ENCODE assay signal across 8 cellular contexts in genomic region chr15:70099966-70100494, GRCh38. TPM values are rescaled to one million over a fixed set of nuclear protein-coding genes. Genes with fewer than 3 reads are reported as not detected.
A peak's percentile ranks its signal among the peaks of the same experiment; 100 is the strongest.
DNase-seq lines count a peak whose midpoint lies in the region; ATAC-seq and TF ChIP-seq lines count a peak whose summit lies in the region.

No MANE protein-coding gene starts in this region.

- no peaks in the 10 kb centered on the region for H3K36me3 ChIP-seq in osteoblast (ENCODE audit: insufficient read depth, low read length)

- H3K27ac ChIP-seq in osteoblast (ENCODE audit: low read depth, low read length) = peak overlapping the region; percentile 17

- no peak for TF ChIP-seq CTCF in osteoblast (IDR thresholded peaks at IDR 0.05; ENCODE audit: extremely low read depth, low read depth, low read length)

- peak overlapping the region; percentile 86 for H3K4me2 ChIP-seq in osteoblast (ENCODE audit: insufficient read depth, low read length)

- no peaks in the 10 kb centered on the region for H3K27me3 ChIP-seq in osteoblast (ENCODE audit: insufficient read depth, low read length)

- H3K79me2 ChIP-seq in osteoblast (ENCODE audit: insufficient read depth, low read length) = peaks cover 26% of the 10 kb centered on the region

- peak overlapping the region; percentile 61 for H3K4me3 ChIP-seq in osteoblast (ENCODE audit: insufficient read depth, low read length)

- H3K9me3 ChIP-seq in osteoblast (ENCODE audit: low read depth, low read length) = no peaks in the 10 kb centered on the region

- ATAC-seq in esophagus mucosa = no peak

- peaks cover 6% of the 10 kb centered on the region for H4K20me1 ChIP-seq in osteoblast (ENCODE audit: insufficient read depth, low read length)

- DNase-seq in SIG-M5 treated with dmso at 0.1 percent for 504 hours (lab: John Stamatoyannopoulos, UW; ENCODE audit: unreplicated experiment) (peak; percentile 18), SIG-M5 (lab: John Stamatoyannopoulos, UW) (no peak), RPMI8226 (peak; percentile 76), dermis blood vessel endothelial cell (peak; percentile 30), osteoblast (ENCODE audit: insufficient read length, low spot score, missing footprints) (peak; percentile 30), NCI-H2196 treated with DMSO at 0.1 percent for 48 hours (lab: John Stamatoyannopoulos, UW; ENCODE audit: unreplicated experiment) (no peak), HPDE6-E6E7 (ENCODE audit: extremely low spot score) (no peak)

- H3K4me1 ChIP-seq in osteoblast (ENCODE audit: insufficient read depth, low read length) = peaks cover 31% of the 10 kb centered on the region

- H2AFZ ChIP-seq in osteoblast (ENCODE audit: low read length) = peak overlapping the region; percentile 70

RNA-seq across cellular contexts. Expression of gene TLE3, which starts 2.3 kb away (rescaled TPM):
- total RNA-seq in dermis blood vessel endothelial cell (25.4 and 38.3 TPM in 2 replicates), osteoblast (21.5 and 29.7 TPM in 2 replicates), esophagus mucosa (46.3 TPM)

Comparison
In these comparisons a context has a peak if more than half of its experiments do, and no peak if none do; other contexts are left out.
1. DNase-seq: peak in SIG-M5 treated with dmso at 0.1 percent for 504 hours (single experiment), RPMI8226 (single experiment), dermis blood vessel endothelial cell (single experiment) and osteoblast (single experiment); none in SIG-M5 (single experiment), NCI-H2196 treated with DMSO at 0.1 percent for 48 hours (single experiment) and HPDE6-E6E7 (single experiment).